25 cellular contexts compared by ENCODE assay signal in the genomic region with DNA sequence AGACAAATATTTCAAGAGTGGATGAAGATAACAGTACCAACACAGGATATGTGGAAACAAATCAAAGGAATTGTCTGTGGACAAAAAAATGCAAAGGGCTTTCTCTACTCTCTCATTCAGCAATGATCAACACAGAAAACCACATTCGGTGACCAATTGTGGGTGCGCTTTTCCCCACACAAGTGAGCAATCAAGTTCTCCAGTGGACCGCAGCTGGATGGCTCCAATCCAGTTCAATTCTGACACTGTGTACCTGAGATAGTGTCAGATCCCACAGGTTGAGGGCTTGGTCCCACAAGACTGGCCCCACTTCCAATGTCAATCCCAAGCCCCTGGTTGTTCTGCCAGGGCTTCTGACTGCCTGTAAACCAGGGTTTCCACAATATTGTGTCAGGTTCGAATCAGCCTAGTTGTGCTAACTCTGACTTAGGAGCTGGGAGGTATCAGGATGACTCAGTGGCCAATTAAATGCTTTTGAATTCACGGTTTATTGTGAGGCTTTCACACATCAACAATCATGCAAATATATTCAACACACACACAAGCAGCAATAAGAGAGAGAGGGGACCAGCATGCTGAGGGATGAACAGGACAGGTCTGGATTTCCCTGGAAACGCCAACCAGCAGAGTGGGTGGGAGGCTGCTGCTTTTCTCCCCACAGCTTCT.
A peak's percentile ranks its signal among the peaks of the same experiment; 100 is the strongest.
DNase-seq lines count a peak whose midpoint lies in the region; ATAC-seq lines count a peak whose summit lies in the region.
"Had no signal": no experiment of that assay in that cellular context is flagged by ENCODE, and none has a peak within 500 bp of the region (broad histone marks: within the 10 kb centered on the region; RNA-seq: fewer than 3 reads in every experiment).

No MANE protein-coding gene starts in this region.

- no peak for DNase-seq in activated T-cell treated with anti-CD3 and anti-CD28 coated beads for 4 hours
- DNase-seq in 8988T = no peak
- DNase-seq in NOMO-1 treated with DMSO at 0.1 percent for 48 hours (lab: John Stamatoyannopoulos, UW; ENCODE audit: unreplicated experiment) = no peak
- DNase-seq: ACHN; activated CD4-positive, alpha-beta T cell treated with anti-CD3 and anti-CD28 coated beads, Interleukin-2, amount 10 ng/mL, durations not matched to agents 7 days and 5 days; activated CD8-positive, alpha-beta memory T cell treated with anti-CD3 and anti-CD28 coated beads, Interleukin-2, amount 50 U/mL, for 48 hours; activated gamma-delta T cell; amniotic stem cell; DMS 273 treated with DMSO at 0.1 percent for 48 hours; dorsolateral prefrontal cortex; foreskin melanocyte; GDM1; HFFc6; hippocampal formation; islet precursor cell; NCI-H1048; NCI-H2029; NCI-H446 treated with DMSO at 0.1 percent for 48 hours; right cardiac atrium had no signal

- ATAC-seq in GM18502 (IDR thresholded peaks at IDR 0.05; ENCODE audit: poor library complexity, unreplicated experiment) (peak; percentile 76), GM19395 (IDR thresholded peaks at IDR 0.05; ENCODE audit: unreplicated experiment) (peak; percentile 60), HG02798 (IDR thresholded peaks at IDR 0.05; ENCODE audit: poor library complexity, unreplicated experiment) (peak; percentile 55), HG03571 (IDR thresholded peaks at IDR 0.05; ENCODE audit: unreplicated experiment) (peak; percentile 85), GM19455 (IDR thresholded peaks at IDR 0.05; ENCODE audit: unreplicated experiment) (no peak)
- ATAC-seq: right cardiac atrium, Right ventricle myocardium inferior had no signal
